8 cellular contexts compared by ENCODE assay signal in genomic region chr1:8423134-8423701, GRCh38.
DNase-seq lines count a peak whose midpoint lies in the region; ATAC-seq and TF ChIP-seq lines count a peak whose summit lies in the region.

No MANE protein-coding gene starts in this region.

- H3K9ac ChIP-seq in endocrine pancreas (ENCODE audit: control insufficient read depth, insufficient read depth, low read length) = peak overlapping the region; percentile 91

- DNase-seq in AG10803 (ENCODE audit: low read depth) (no peak), myocyte (ENCODE audit: low read depth) (peak; percentile 39), upper lobe of right lung (peak; percentile 78), NCI-H1694 treated with DMSO at 0.1 percent for 48 hours (lab: John Stamatoyannopoulos, UW) (no peak)
- peak; percentile 57 for DNase-seq in activated CD4-positive, alpha-beta T cell treated with anti-CD3 and anti-CD28 coated beads for 48 hours

- no peak for TF ChIP-seq CTCF in AG10803 (conservative IDR thresholded peaks at IDR 0.05; ENCODE audit: low read length)
- TF ChIP-seq CTCF in upper lobe of right lung (IDR thresholded peaks at IDR 0.05) = no peak

- H3K36me3 ChIP-seq in endocrine pancreas (ENCODE audit: control insufficient read depth, insufficient read depth, low read length) = no peaks in the 10 kb centered on the region
- peaks cover 17% of the 10 kb centered on the region for H3K36me3 ChIP-seq in upper lobe of right lung

- ATAC-seq in HG03175 (IDR thresholded peaks at IDR 0.05; ENCODE audit: unreplicated experiment) (peak; percentile 4), upper lobe of right lung (peak; percentile 5), GM19324 (IDR thresholded peaks at IDR 0.05; ENCODE audit: low FRiP score, unreplicated experiment) (no peak)

- no peaks in the 10 kb centered on the region for H3K9me3 ChIP-seq in endocrine pancreas (ENCODE audit: control insufficient read depth, low read length)
- H3K9me3 ChIP-seq in upper lobe of right lung = no peaks in the 10 kb centered on the region

- H3K4me3 ChIP-seq in AG10803 (ENCODE audit: low read length) (peak overlapping the region; percentile 83), endocrine pancreas (ENCODE audit: control insufficient read depth, insufficient read depth, low read length) (peak overlapping the region; percentile 86), upper lobe of right lung (peak overlapping the region; percentile 74)

- H3K4me1 ChIP-seq in endocrine pancreas (ENCODE audit: control insufficient read depth, insufficient read depth, low read length) (peaks cover 14% of the 10 kb centered on the region), upper lobe of right lung (peaks cover 68% of the 10 kb centered on the region)

- H3K27me3 ChIP-seq in endocrine pancreas (ENCODE audit: control insufficient read depth, insufficient read depth, low read length) = no peaks in the 10 kb centered on the region
- H3K27me3 ChIP-seq in upper lobe of right lung = no peaks in the 10 kb centered on the region

- intact Hi-C loops in upper lobe of right lung (cut with DNase I) = no loop called here

- peak overlapping the region; percentile 90 for H3K27ac ChIP-seq in upper lobe of right lung

Comparison
In these comparisons a context has a peak if more than half of its experiments do, and no peak if none do; other contexts are left out.
1. DNase-seq: peak in activated CD4-positive, alpha-beta T cell treated with anti-CD3 and anti-CD28 coated beads for 48 hours (single experiment), myocyte (single experiment) and upper lobe of right lung (single experiment); none in AG10803 (single experiment) and NCI-H1694 treated with DMSO at 0.1 percent for 48 hours (single experiment).
2. Peak in every context shown above with its lines, with median percentiles within 50 percentile points of each other: H3K4me3 ChIP-seq.